In the genomic region with DNA sequence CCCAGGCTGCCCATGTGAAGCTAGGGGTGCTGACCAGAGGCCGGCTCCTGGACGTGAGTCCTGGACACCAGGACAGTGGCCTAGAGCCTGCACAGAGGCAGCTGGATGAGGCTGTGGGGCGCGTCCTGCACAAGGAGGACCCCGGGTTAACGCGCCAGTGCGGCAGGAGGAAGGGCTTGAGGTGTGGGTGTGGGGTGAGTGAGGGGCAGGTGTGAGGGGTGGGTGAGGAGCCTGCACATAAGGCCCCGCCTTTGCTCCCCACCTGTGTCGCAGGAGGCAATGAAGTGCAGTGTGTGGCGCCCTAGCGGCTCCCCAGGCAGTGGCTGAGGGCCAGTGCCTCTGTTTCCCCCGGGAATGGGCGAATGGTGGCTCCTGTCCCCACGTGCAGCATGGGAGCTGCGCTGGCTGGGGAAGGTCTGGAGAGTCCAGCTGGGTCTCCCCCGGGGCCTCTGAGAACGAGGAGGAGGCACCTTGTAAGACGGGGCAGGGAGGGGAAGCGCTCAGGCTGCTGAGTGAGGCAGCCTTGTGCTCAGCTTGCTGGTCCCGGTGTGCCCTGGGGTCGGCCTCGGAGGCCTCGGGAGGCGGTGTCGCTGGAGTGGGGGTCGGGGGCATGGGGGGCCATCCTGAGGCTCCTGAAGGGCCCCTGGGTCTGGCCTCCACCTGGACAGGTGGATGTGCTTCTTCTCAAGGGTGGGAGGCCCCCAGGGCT, we compare ENCODE assay signal across 2 cellular contexts.
TF ChIP-seq lines count a peak whose summit lies in the region.

No MANE protein-coding gene starts in this region.

TF ChIP-seq in SK-N-SH, 30 proteins besides CTCF, POLR2A, EP300 and RAD21:
- TF ChIP-seq GABPA (IDR thresholded peaks at IDR 0.05; ENCODE audit: low read depth), result no peak
- TF ChIP-seq NFIC (IDR thresholded peaks at IDR 0.05; ENCODE audit: borderline replicate concordance), result no peak
- TF ChIP-seq, protein P1, sequence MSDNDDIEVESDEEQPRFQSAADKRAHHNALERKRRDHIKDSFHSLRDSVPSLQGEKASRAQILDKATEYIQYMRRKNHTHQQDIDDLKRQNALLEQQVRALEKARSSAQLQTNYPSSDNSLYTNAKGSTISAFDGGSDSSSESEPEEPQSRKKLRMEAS (IDR thresholded peaks at IDR 0.05; ENCODE audit: low read depth), result no peak
- TF ChIP-seq, protein P2, sequence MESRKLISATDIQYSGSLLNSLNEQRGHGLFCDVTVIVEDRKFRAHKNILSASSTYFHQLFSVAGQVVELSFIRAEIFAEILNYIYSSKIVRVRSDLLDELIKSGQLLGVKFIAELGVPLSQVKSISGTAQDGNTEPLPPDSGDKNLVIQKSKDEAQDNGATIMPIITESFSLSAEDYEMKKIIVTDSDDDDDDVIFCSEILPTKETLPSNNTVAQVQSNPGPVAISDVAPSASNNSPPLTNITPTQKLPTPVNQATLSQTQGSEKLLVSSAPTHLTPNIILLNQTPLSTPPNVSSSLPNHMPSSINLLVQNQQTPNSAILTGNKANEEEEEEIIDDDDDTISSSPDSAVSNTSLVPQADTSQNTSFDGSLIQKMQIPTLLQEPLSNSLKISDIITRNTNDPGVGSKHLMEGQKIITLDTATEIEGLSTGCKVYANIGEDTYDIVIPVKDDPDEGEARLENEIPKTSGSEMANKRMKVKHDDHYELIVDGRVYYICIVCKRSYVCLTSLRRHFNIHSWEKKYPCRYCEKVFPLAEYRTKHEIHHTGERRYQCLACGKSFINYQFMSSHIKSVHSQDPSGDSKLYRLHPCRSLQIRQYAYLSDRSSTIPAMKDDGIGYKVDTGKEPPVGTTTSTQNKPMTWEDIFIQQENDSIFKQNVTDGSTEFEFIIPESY (IDR thresholded peaks at IDR 0.05; ENCODE audit: borderline replicate concordance, low read depth), result no peak
- no peak for TF ChIP-seq GATA2 (CRISPR knock-in tag; IDR thresholded peaks at IDR 0.05)
- TF ChIP-seq FOXM1 (IDR thresholded peaks at IDR 0.05; ENCODE audit: low read depth), result no peak
- TF ChIP-seq FOSL2 (IDR thresholded peaks at IDR 0.05; ENCODE audit: borderline replicate concordance, low read depth), result no peak
- no peak for TF ChIP-seq FOXJ3 (CRISPR knock-in tag; IDR thresholded peaks at IDR 0.05)
- no peak for TF ChIP-seq RXRA (IDR thresholded peaks at IDR 0.05; ENCODE audit: borderline replicate concordance, low read depth)
- TF ChIP-seq JUND (IDR thresholded peaks at IDR 0.05), result no peak
- TF ChIP-seq MEF2A (IDR thresholded peaks at IDR 0.05; ENCODE audit: borderline replicate concordance, low read depth), result no peak
- TF ChIP-seq ELF1 (IDR thresholded peaks at IDR 0.05), result no peak
- TF ChIP-seq, protein P3, sequence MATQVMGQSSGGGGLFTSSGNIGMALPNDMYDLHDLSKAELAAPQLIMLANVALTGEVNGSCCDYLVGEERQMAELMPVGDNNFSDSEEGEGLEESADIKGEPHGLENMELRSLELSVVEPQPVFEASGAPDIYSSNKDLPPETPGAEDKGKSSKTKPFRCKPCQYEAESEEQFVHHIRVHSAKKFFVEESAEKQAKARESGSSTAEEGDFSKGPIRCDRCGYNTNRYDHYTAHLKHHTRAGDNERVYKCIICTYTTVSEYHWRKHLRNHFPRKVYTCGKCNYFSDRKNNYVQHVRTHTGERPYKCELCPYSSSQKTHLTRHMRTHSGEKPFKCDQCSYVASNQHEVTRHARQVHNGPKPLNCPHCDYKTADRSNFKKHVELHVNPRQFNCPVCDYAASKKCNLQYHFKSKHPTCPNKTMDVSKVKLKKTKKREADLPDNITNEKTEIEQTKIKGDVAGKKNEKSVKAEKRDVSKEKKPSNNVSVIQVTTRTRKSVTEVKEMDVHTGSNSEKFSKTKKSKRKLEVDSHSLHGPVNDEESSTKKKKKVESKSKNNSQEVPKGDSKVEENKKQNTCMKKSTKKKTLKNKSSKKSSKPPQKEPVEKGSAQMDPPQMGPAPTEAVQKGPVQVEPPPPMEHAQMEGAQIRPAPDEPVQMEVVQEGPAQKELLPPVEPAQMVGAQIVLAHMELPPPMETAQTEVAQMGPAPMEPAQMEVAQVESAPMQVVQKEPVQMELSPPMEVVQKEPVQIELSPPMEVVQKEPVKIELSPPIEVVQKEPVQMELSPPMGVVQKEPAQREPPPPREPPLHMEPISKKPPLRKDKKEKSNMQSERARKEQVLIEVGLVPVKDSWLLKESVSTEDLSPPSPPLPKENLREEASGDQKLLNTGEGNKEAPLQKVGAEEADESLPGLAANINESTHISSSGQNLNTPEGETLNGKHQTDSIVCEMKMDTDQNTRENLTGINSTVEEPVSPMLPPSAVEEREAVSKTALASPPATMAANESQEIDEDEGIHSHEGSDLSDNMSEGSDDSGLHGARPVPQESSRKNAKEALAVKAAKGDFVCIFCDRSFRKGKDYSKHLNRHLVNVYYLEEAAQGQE (IDR thresholded peaks at IDR 0.05; ENCODE audit: low read depth, low read length), result no peak
- TF ChIP-seq SIN3A (IDR thresholded peaks at IDR 0.05; ENCODE audit: borderline replicate concordance, low read depth, low read length), result no peak
- no peak for TF ChIP-seq EZH2phosphoT487 (IDR thresholded peaks at IDR 0.05; ENCODE audit: borderline replicate concordance, low read depth)
- TF ChIP-seq RCOR1 (IDR thresholded peaks at IDR 0.05; ENCODE audit: low read length), result no peak
- no peak for TF ChIP-seq MXI1 (IDR thresholded peaks at IDR 0.05; ENCODE audit: low read depth, low read length)
- TF ChIP-seq, protein P4, sequence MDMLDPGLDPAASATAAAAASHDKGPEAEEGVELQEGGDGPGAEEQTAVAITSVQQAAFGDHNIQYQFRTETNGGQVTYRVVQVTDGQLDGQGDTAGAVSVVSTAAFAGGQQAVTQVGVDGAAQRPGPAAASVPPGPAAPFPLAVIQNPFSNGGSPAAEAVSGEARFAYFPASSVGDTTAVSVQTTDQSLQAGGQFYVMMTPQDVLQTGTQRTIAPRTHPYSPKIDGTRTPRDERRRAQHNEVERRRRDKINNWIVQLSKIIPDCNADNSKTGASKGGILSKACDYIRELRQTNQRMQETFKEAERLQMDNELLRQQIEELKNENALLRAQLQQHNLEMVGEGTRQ (IDR thresholded peaks at IDR 0.05; ENCODE audit: borderline replicate concordance, low read depth, low read length), result no peak
- TF ChIP-seq, protein P5, sequence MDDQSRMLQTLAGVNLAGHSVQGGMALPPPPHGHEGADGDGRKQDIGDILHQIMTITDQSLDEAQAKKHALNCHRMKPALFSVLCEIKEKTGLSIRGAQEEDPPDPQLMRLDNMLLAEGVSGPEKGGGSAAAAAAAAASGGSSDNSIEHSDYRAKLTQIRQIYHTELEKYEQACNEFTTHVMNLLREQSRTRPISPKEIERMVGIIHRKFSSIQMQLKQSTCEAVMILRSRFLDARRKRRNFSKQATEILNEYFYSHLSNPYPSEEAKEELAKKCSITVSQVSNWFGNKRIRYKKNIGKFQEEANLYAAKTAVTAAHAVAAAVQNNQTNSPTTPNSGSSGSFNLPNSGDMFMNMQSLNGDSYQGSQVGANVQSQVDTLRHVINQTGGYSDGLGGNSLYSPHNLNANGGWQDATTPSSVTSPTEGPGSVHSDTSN (IDR thresholded peaks at IDR 0.05), result no peak

TF ChIP-seq in SK-N-SH treated with all-trans-retinoic acid at 6 μM for 48 hours, 23 proteins besides CTCF, POLR2A, EP300 and RAD21:
- TF ChIP-seq PPARA (CRISPR knock-in tag; IDR thresholded peaks at IDR 0.05; ENCODE audit: borderline replicate concordance) (no peak), SNAI2 (CRISPR knock-in tag; IDR thresholded peaks at IDR 0.05) (no peak)
- TF ChIP-seq, protein P6, sequence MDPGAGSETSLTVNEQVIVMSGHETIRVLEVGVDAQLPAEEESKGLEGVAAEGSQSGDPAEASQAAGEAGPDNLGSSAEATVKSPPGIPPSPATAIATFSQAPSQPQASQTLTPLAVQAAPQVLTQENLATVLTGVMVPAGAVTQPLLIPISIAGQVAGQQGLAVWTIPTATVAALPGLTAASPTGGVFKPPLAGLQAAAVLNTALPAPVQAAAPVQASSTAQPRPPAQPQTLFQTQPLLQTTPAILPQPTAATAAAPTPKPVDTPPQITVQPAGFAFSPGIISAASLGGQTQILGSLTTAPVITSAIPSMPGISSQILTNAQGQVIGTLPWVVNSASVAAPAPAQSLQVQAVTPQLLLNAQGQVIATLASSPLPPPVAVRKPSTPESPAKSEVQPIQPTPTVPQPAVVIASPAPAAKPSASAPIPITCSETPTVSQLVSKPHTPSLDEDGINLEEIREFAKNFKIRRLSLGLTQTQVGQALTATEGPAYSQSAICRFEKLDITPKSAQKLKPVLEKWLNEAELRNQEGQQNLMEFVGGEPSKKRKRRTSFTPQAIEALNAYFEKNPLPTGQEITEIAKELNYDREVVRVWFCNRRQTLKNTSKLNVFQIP (CRISPR knock-in tag; IDR thresholded peaks at IDR 0.05; ENCODE audit: borderline replicate concordance, low read depth), result no peak
